Comparison of ENCODE assay signal across 20 cellular contexts in the genomic region with DNA sequence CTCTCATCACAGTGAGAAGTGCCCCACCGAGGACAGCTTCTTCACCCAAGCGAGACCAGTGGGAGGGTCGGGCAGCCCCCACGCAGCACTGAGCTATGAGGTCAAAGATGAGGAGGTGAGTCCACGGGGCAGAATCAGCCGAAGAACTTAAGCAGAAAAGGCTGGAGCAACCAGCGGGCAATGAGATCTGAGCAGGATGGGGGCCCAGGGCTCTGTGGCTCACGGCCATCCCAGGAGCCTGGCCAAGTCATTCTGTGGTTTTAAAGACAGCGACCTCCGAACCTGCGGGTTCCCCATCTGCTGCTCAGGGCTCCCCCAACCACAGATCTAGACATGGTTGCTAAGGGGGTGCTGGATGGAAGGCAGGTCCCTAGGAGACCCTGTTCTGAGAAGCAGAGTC.
DNase-seq lines count a peak whose midpoint lies in the region; ATAC-seq, FAIRE-seq and TF ChIP-seq lines count a peak whose summit lies in the region.
"Had no signal": no experiment of that assay in that cellular context is flagged by ENCODE, and none has a peak within 500 bp of the region (broad histone marks: within the 10 kb centered on the region; RNA-seq: fewer than 3 reads in every experiment).

No MANE protein-coding gene starts in this region.

- peak; percentile 40 for DNase-seq in RPMI8226
- DNase-seq in H1 (ENCODE audit: low read depth in 1 of 2, low spot score in 2 of 2) = no peak
- DNase-seq in neural progenitor cell (ENCODE audit: low spot score) = no peak
- no peak for DNase-seq in natural killer cell treated with Interleukin-12 subunit alpha and Interleukin-12 subunit beta and Interleukin-15 and Interleukin-18, amount 100 ng/mL, for 72 hours (ENCODE audit: low spot score)
- DNase-seq in SJCRH30 = no peak
- no peak for DNase-seq in T-helper 17 cell
- no peak for DNase-seq in GDM1 (lab: John Stamatoyannopoulos, UW)
- DNase-seq: Calu3; CD4-positive, alpha-beta memory T cell; COR-L47; DMS53; DMS79 treated with DMSO at 0.1 percent for 48 hours; HFFc6 had no signal

- H3K79me1 ChIP-seq in H1 (ENCODE audit: low read depth, low read length) = no peaks in the 10 kb centered on the region

- H3K4me2 ChIP-seq in BLaER1 treated with 17β-estradiol and CSF1 and Interleukin-3, amounts not matched to agents 10 nM and 100 nM = peak overlapping the region; percentile 1 to 91 (median 81); a peak in 19 of 22 replicates
- H3K4me2 ChIP-seq in H1 (ENCODE audit: insufficient read depth in 1 of 2, low read depth in 2 of 2, low read length in 2 of 2) (no peak overlapping the region), neural progenitor cell (no peak overlapping the region)
- H3K4me2 ChIP-seq: GM23338 had no signal

- no peak overlapping the region for H3K14ac ChIP-seq in H1 (ENCODE audit: insufficient read length)

- peak overlapping the region; percentile 17; the same call in 1 of the 2 replicates for H2BK12ac ChIP-seq in H1 (ENCODE audit: low read depth, low read length)

- peak overlapping the region; percentile 21 for H4K8ac ChIP-seq in H1 (ENCODE audit: extremely low read depth, insufficient read depth, low read length)

- TF ChIP-seq CTCF in H1 (IDR thresholded peaks at IDR 0.05; ENCODE audit: control extremely low read depth in 1 of 3, insufficient read depth in 1 of 3, low read depth in 1 of 3, low read length in 3 of 3) = no peak
- TF ChIP-seq CTCF in neural progenitor cell (IDR thresholded peaks at IDR 0.05) = no peak

- H3K4me1 Mint-ChIP-seq in neural progenitor cell (peaks cover 10% of the 10 kb centered on the region), T-helper 17 cell (peaks cover 3% of the 10 kb centered on the region)
- no peaks in the 10 kb centered on the region for H3K4me1 Mint-ChIP-seq in natural killer cell treated with Interleukin-12 subunit alpha and Interleukin-12 subunit beta and Interleukin-15 and Interleukin-18, amount 100 ng/mL, for 72 hours (ENCODE audit: low read depth in 2 of 2)
- H3K4me1 Mint-ChIP-seq: CD4-positive, alpha-beta memory T cell had no signal

- no peak overlapping the region for H3K18ac ChIP-seq in H1 (ENCODE audit: extremely low read depth, low read length)

- peak overlapping the region in 3 of 10 experiments; percentile 7 to 12 (median 12); a peak in 2 of 20 replicates for H3K4me3 ChIP-seq in BLaER1 treated with 17β-estradiol and CSF1 and Interleukin-3, amounts not matched to agents 10 nM and 100 nM
- no peak overlapping the region for H3K4me3 ChIP-seq in H1 (ENCODE audit: extremely low read depth in 1 of 4, insufficient read depth in 2 of 4, low read depth in 3 of 4, low read length in 4 of 4)
- H3K4me3 ChIP-seq in neural progenitor cell = no peak overlapping the region
- no peak overlapping the region for H3K4me3 ChIP-seq in SJCRH30
- H3K4me3 ChIP-seq: GM12878, GM23338, HAP-1 had no signal

- no peak overlapping the region for H2BK5ac ChIP-seq in H1 (ENCODE audit: low read depth, low read length)

- H4K20me1 ChIP-seq in BLaER1 treated with 17β-estradiol and CSF1 and Interleukin-3, amounts not matched to agents 10 nM and 100 nM = peaks cover 0 to 31% (median under 1%) of the 10 kb centered on the region in 11 experiments; a peak in 8 of 22 replicates
- peaks cover 0 to 7% of the 10 kb centered on the region in 2 experiments for H4K20me1 ChIP-seq in H1 (replicated peaks in 1 of 2; ENCODE audit: control insufficient read depth in 1 of 2, insufficient read depth in 2 of 2, low read length in 2 of 2)
- no peaks in the 10 kb centered on the region for H4K20me1 ChIP-seq in neural progenitor cell (ENCODE audit: low read depth)

- no peak for TF ChIP-seq POLR2A in H1 (IDR thresholded peaks at IDR 0.05; ENCODE audit: control extremely low read depth in 1 of 2, low read depth in 2 of 2, low read length in 2 of 2)

- peaks cover 9% of the 10 kb centered on the region for H3F3A ChIP-seq in neural progenitor cell (ENCODE audit: low read depth)

- no peak for TF ChIP-seq EP300 in H1 (IDR thresholded peaks at IDR 0.05; ENCODE audit: borderline replicate concordance in 1 of 2, low read depth in 2 of 2, low read length in 2 of 2)

- ATAC-seq in natural killer cell treated with Interleukin-12 subunit alpha and Interleukin-12 subunit beta and Interleukin-15 and Interleukin-18, amount 100 ng/mL, for 72 hours = no peak
- ATAC-seq in T-helper 17 cell = no peak
- ATAC-seq: GM12878, GM23338 had no signal

- FAIRE-seq in H1 (lab: Jason Lieb, UNC) = no peak
- FAIRE-seq: G401.6, GM12878, GM18507, H54 had no signal

- POLR2A ChIA-PET in H1 (lab: Charles Lee; ENCODE audit: partially characterized antibody) = no interaction called here

- peaks cover 30 to 64% (median 44%) of the 10 kb centered on the region in 11 experiments for H3K27me3 ChIP-seq in BLaER1 treated with 17β-estradiol and CSF1 and Interleukin-3, amounts not matched to agents 10 nM and 100 nM
- no peaks in the 10 kb centered on the region for H3K27me3 ChIP-seq in H1 (replicated peaks in 1 of 4; ENCODE audit: control insufficient read depth in 3 of 4, extremely low read depth in 1 of 4, insufficient read depth in 3 of 4, low read length in 3 of 4)
- H3K27me3 ChIP-seq in neural progenitor cell = peaks cover 4% of the 10 kb centered on the region
- H3K27me3 ChIP-seq in SJCRH30 = peaks cover 52% of the 10 kb centered on the region

- no peak overlapping the region for H2AK5ac ChIP-seq in H1 (ENCODE audit: low read depth, low read length)

- H3K23me2 ChIP-seq in H1 (ENCODE audit: low read depth, low read length) = peaks cover 9% of the 10 kb centered on the region; the same call in 1 of the 2 replicates

- H3K4me1 ChIP-seq in BLaER1 treated with 17β-estradiol and CSF1 and Interleukin-3, amounts not matched to agents 10 nM and 100 nM = peaks cover 17 to 77% (median 62%) of the 10 kb centered on the region in 10 experiments
- H3K4me1 ChIP-seq in H1 (replicated peaks in 1 of 4; ENCODE audit: control insufficient read depth in 3 of 4, insufficient read depth in 4 of 4, low read length in 3 of 4) = peaks cover 0 to 3% (median 0%) of the 10 kb centered on the region in 4 experiments; a peak in 1 of 7 replicates
- no peaks in the 10 kb centered on the region for H3K4me1 ChIP-seq in neural progenitor cell
- no peaks in the 10 kb centered on the region for H3K4me1 ChIP-seq in SJCRH30
- H3K4me1 ChIP-seq: HAP-1 had no signal

- no peak overlapping the region for H3K27ac ChIP-seq in BLaER1 treated with 17β-estradiol and CSF1 and Interleukin-3, amounts not matched to agents 10 nM and 100 nM
- no peak overlapping the region for H3K27ac ChIP-seq in H1 (ENCODE audit: low read depth, low read length)
- no peak overlapping the region for H3K27ac ChIP-seq in neural progenitor cell
- H3K27ac ChIP-seq in SJCRH30 = no peak overlapping the region

- H3K9me3 Mint-ChIP-seq in neural progenitor cell = no peaks in the 10 kb centered on the region
- no peaks in the 10 kb centered on the region for H3K9me3 Mint-ChIP-seq in natural killer cell treated with Interleukin-12 subunit alpha and Interleukin-12 subunit beta and Interleukin-15 and Interleukin-18, amount 100 ng/mL, for 72 hours
- H3K9me3 Mint-ChIP-seq: HFFc6 had no signal

- no peak overlapping the region for H3K23ac ChIP-seq in H1 (ENCODE audit: insufficient read length)

- no peaks in the 10 kb centered on the region for H3K36me3 Mint-ChIP-seq in neural progenitor cell
- no peaks in the 10 kb centered on the region for H3K36me3 Mint-ChIP-seq in natural killer cell treated with Interleukin-12 subunit alpha and Interleukin-12 subunit beta and Interleukin-15 and Interleukin-18, amount 100 ng/mL, for 72 hours
- H3K36me3 Mint-ChIP-seq in T-helper 17 cell (ENCODE audit: low read depth) = peaks cover 5% of the 10 kb centered on the region
- H3K36me3 Mint-ChIP-seq: CD4-positive, alpha-beta memory T cell had no signal

- H2BK20ac ChIP-seq in H1 (ENCODE audit: low read length) = no peak overlapping the region

- no peak overlapping the region for H4K5ac ChIP-seq in H1 (ENCODE audit: insufficient read length, low read depth, low read length)

- H3K4ac ChIP-seq in H1 (replicated peaks; ENCODE audit: insufficient read length, low read depth, low read length) = no peak overlapping the region

- H2AFZ ChIP-seq in H1 (ENCODE audit: low read length) = no peak overlapping the region
- peak overlapping the region; percentile 57 for H2AFZ ChIP-seq in neural progenitor cell (replicated peaks)
- H2AFZ ChIP-seq: GM23338 had no signal

- no peak overlapping the region for H2BK120ac ChIP-seq in H1 (replicated peaks; ENCODE audit: low read depth, low read length)

- WGBS in H1 (ENCODE audit: extremely low coverage in 1 of 2, insufficient coverage in 1 of 2, insufficient read length in 1 of 2, insufficient replicate concordance in 2 of 2, low coverage in 1 of 2, low lambda C conversion rate in 2 of 2, missing lambda C conversion rate in 1 of 2), 2 experiments = 86% methylated on average over 11 of the region's 11 CpGs; no CpG with 5 or more reads in 1 of the 2 experiments

- H4K91ac ChIP-seq in H1 (replicated peaks; ENCODE audit: insufficient read length, low read length) = no peak overlapping the region

- H3K79me2 ChIP-seq in H1 (ENCODE audit: control insufficient read depth in 1 of 2, insufficient read depth in 2 of 2, low read length in 2 of 2) (no peaks in the 10 kb centered on the region), neural progenitor cell (ENCODE audit: low read depth) (no peaks in the 10 kb centered on the region)

- H3K9me3 ChIP-seq in BLaER1 treated with 17β-estradiol and CSF1 and Interleukin-3, amounts not matched to agents 10 nM and 100 nM (replicated peaks in 1 of 11) = peaks cover 0 to 8% (median 5%) of the 10 kb centered on the region in 11 experiments; a peak in 11 of 22 replicates
- H3K9me3 ChIP-seq in H1 (ENCODE audit: insufficient read depth in 2 of 2, low read depth in 1 of 2, low read length in 1 of 2) (no peaks in the 10 kb centered on the region), neural progenitor cell (ENCODE audit: low read depth) (no peaks in the 10 kb centered on the region), SJCRH30 (replicated peaks) (no peaks in the 10 kb centered on the region; the same call in 1 of the 2 replicates), T-helper 17 cell (ENCODE audit: control insufficient read depth, low read length, poor library complexity, severe bottlenecking) (no peaks in the 10 kb centered on the region)
- H3K9me3 ChIP-seq: HAP-1 had no signal

- no peak overlapping the region for H3K56ac ChIP-seq in H1 (replicated peaks; ENCODE audit: insufficient read length, low read depth, low read length)

- H3K36me3 ChIP-seq in BLaER1 treated with 17β-estradiol and CSF1 and Interleukin-3, amounts not matched to agents 10 nM and 100 nM = no peaks in the 10 kb centered on the region
- H3K36me3 ChIP-seq in H1 (ENCODE audit: control insufficient read depth in 2 of 4, insufficient read depth in 4 of 4, low read length in 3 of 4) (no peaks in the 10 kb centered on the region), neural progenitor cell (no peaks in the 10 kb centered on the region), SJCRH30 (no peaks in the 10 kb centered on the region)
- H3K36me3 ChIP-seq: HAP-1 had no signal

- CTCF ChIA-PET in H1 (lab: Charles Lee; ENCODE audit: partially characterized antibody) = interaction anchor here (0.7 to 4.3 kb wide), 3 partner anchors 13 to 250 kb away, joined by 3 to 27 read pairs (median 3); no protein-coding TSS in a partner anchor

- H2BK15ac ChIP-seq in H1 (ENCODE audit: low read length) = no peak overlapping the region

- H3K4me3 Mint-ChIP-seq in neural progenitor cell = no peak overlapping the region
- H3K4me3 Mint-ChIP-seq in natural killer cell treated with Interleukin-12 subunit alpha and Interleukin-12 subunit beta and Interleukin-15 and Interleukin-18, amount 100 ng/mL, for 72 hours = no peak overlapping the region
- no peak overlapping the region for H3K4me3 Mint-ChIP-seq in T-helper 17 cell
- H3K4me3 Mint-ChIP-seq: CD4-positive, alpha-beta memory T cell; GM23338; HFFc6 had no signal

- H3K27ac Mint-ChIP-seq in neural progenitor cell = no peak overlapping the region
- no peak overlapping the region for H3K27ac Mint-ChIP-seq in natural killer cell treated with Interleukin-12 subunit alpha and Interleukin-12 subunit beta and Interleukin-15 and Interleukin-18, amount 100 ng/mL, for 72 hours
- H3K27ac Mint-ChIP-seq in T-helper 17 cell = no peak overlapping the region
- H3K27ac Mint-ChIP-seq: CD4-positive, alpha-beta memory T cell; GM23338; HFFc6 had no signal

- TF ChIP-seq RAD21 in H1 (IDR thresholded peaks at IDR 0.05 in 1 of 2, conservative IDR thresholded peaks at IDR 0.05 in 1 of 2; ENCODE audit: low read depth in 2 of 2, low read length in 2 of 2) = no peak

- H3K27me3 Mint-ChIP-seq in neural progenitor cell (ENCODE audit: insufficient read depth, low read depth) (peaks cover 17% of the 10 kb centered on the region), T-helper 17 cell (peaks cover 66% of the 10 kb centered on the region)
- H3K27me3 Mint-ChIP-seq in natural killer cell treated with Interleukin-12 subunit alpha and Interleukin-12 subunit beta and Interleukin-15 and Interleukin-18, amount 100 ng/mL, for 72 hours = peaks cover 28% of the 10 kb centered on the region in 2 donors

- H3K9ac ChIP-seq in BLaER1 treated with 17β-estradiol and CSF1 and Interleukin-3, amounts not matched to agents 10 nM and 100 nM = peak overlapping the region in 3 of 11 experiments; percentile 30 to 44 (median 35); a peak in 4 of 22 replicates
- H3K9ac ChIP-seq in H1 (replicated peaks in 1 of 4; ENCODE audit: extremely low read depth in 1 of 4, low read depth in 3 of 4, low read length in 3 of 4) = no peak overlapping the region
- H3K9ac ChIP-seq in neural progenitor cell = no peak overlapping the region

Comparison
In these comparisons a context has a peak if more than half of its experiments do, and no peak if none do; other contexts are left out.
1. H3K4me2 ChIP-seq: peak in BLaER1 treated with 17β-estradiol and CSF1 and Interleukin-3, amounts not matched to agents 10 nM and 100 nM (11 of 11); none in H1 (0 of 2) and neural progenitor cell (single experiment).